Comparison of ENCODE assay signal across 8 cellular contexts in the genomic region with DNA sequence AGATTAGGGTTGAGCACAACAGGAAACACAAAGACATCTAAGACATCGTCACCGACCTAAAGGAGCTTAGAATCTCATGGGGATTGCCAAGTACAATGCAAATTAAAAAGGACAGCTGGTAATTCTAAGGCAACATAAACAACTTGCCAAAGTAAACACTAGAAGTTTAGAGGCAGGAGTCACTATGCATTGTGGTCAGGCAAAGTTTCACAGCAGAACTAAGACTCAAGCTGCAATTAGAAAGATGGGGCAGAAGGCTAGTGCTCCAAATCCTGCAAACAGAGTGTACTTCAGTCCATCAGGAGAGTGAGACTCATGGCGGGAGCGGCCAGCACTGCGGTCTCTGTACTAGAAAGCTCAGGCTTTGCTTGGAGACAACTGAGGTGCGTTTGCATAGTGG. TPM values are rescaled to one million over a fixed set of nuclear protein-coding genes. Genes with fewer than 3 reads are reported as not detected.
A peak's percentile ranks its signal among the peaks of the same experiment; 100 is the strongest.
DNase-seq lines count a peak whose midpoint lies in the region; ATAC-seq and TF ChIP-seq lines count a peak whose summit lies in the region.

No MANE protein-coding gene starts in this region.

- H3K36me3 ChIP-seq in left lung (no peaks in the 10 kb centered on the region), suprapubic skin (no peaks in the 10 kb centered on the region)

- H3K4me1 ChIP-seq in left lung (peaks cover 27 to 93% of the 10 kb centered on the region in 2 donors), suprapubic skin (peaks cover 18% of the 10 kb centered on the region)

- TF ChIP-seq EP300 in suprapubic skin (IDR thresholded peaks at IDR 0.05): no peak

- H3K27me3 Mint-ChIP-seq in WTC11 (ENCODE audit: low read depth): no peaks in the 10 kb centered on the region

- H3K4me3 Mint-ChIP-seq in WTC11: no peak overlapping the region

- 70% methylated on average over 6 of the region's 6 CpGs for WGBS in suprapubic skin

- 0 out of 2 replicates have a peak, but pooled peaks cover 3% of the 10 kb centered on the region for H3K9me3 Mint-ChIP-seq in WTC11

- H3K27ac Mint-ChIP-seq in WTC11: no peak overlapping the region

- H3K27ac ChIP-seq in left lung (peak overlapping the region in 1 of 2 donors; percentile 70), suprapubic skin (no peak overlapping the region)

- H3K4me3 ChIP-seq in left lung (no peak overlapping the region), suprapubic skin (no peak overlapping the region)

- ATAC-seq in GM18858 (IDR thresholded peaks at IDR 0.05; ENCODE audit: unreplicated experiment): peak; percentile 81
- peak; percentile 85 for ATAC-seq in HG02623 (IDR thresholded peaks at IDR 0.05; ENCODE audit: unreplicated experiment)
- peak; percentile 42 for ATAC-seq in left lung
- no peak for ATAC-seq in WTC11

- H3K36me3 Mint-ChIP-seq in WTC11: peaks cover 3% of the 10 kb centered on the region; the same call in 1 of the 2 replicates

- H3K9me3 ChIP-seq in left lung (no peaks in the 10 kb centered on the region), suprapubic skin (no peaks in the 10 kb centered on the region)

- CTCF ChIA-PET in WTC11 (lab: Charles Lee): interaction anchor here (0.7 kb wide), 1 partner anchor 106 kb away, joined by 3 read pairs; no protein-coding TSS in a partner anchor

- TF ChIP-seq POLR2A in suprapubic skin (IDR thresholded peaks at IDR 0.05): no peak

- H3K27me3 ChIP-seq in left lung (no peaks in the 10 kb centered on the region), suprapubic skin (no peaks in the 10 kb centered on the region)

- in situ Hi-C loops in GM13976 (cut with MboI; ENCODE audit: low sequenced_read_pairs, unreplicated experiment): no loop called here

- TF ChIP-seq CTCF in left lung (IDR thresholded peaks at IDR 0.05) (no peak), GM13976 (IDR thresholded peaks at IDR 0.05; ENCODE audit: borderline replicate concordance, control extremely low read depth, extremely low read depth, insufficient read depth, missing control alignments) (no peak), WTC11 (IDR thresholded peaks at IDR 0.05) (no peak), suprapubic skin (IDR thresholded peaks at IDR 0.05) (no peak)

- POLR2A ChIA-PET in WTC11 (lab: Charles Lee): no interaction called here

- intact Hi-C loops in left lung (cut with DNase I): no loop called here

- peaks cover 17% of the 10 kb centered on the region for H3K4me1 Mint-ChIP-seq in WTC11

- DNase-seq in NCI-H345 (lab: John Stamatoyannopoulos, UW) (peak; percentile 52), left lung (no peak), GM13976 (ENCODE audit: low spot score) (no peak), Ammon's horn (ENCODE audit: low spot score) (no peak), WTC11 (ENCODE audit: low spot score) (no peak), suprapubic skin (ENCODE audit: low spot score in 2 of 2) (no peak)

TF ChIP-seq in WTC11, 78 proteins besides CTCF, POLR2A, EP300 and RAD21 (continues in another document):
- TF ChIP-seq, protein P1, sequence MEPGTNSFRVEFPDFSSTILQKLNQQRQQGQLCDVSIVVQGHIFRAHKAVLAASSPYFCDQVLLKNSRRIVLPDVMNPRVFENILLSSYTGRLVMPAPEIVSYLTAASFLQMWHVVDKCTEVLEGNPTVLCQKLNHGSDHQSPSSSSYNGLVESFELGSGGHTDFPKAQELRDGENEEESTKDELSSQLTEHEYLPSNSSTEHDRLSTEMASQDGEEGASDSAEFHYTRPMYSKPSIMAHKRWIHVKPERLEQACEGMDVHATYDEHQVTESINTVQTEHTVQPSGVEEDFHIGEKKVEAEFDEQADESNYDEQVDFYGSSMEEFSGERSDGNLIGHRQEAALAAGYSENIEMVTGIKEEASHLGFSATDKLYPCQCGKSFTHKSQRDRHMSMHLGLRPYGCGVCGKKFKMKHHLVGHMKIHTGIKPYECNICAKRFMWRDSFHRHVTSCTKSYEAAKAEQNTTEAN (CRISPR knock-in tag; IDR thresholded peaks at IDR 0.05): no peak
- TF ChIP-seq TP53 (CRISPR knock-in tag; IDR thresholded peaks at IDR 0.05) (no peak), ZNF138 (CRISPR knock-in tag; conservative IDR thresholded peaks at IDR 0.05) (no peak), ZNF219 (CRISPR knock-in tag; IDR thresholded peaks at IDR 0.05; ENCODE audit: borderline replicate concordance) (no peak), FOXP1 (CRISPR knock-in tag; IDR thresholded peaks at IDR 0.05; ENCODE audit: borderline replicate concordance) (no peak), TCF7 (CRISPR knock-in tag; IDR thresholded peaks at IDR 0.05; ENCODE audit: low read depth) (no peak), ETV6 (CRISPR knock-in tag; IDR thresholded peaks at IDR 0.05) (no peak), ZNF423 (CRISPR knock-in tag; IDR thresholded peaks at IDR 0.05) (no peak), ATF1 (CRISPR knock-in tag; IDR thresholded peaks at IDR 0.05) (no peak), ZNF263 (CRISPR knock-in tag; IDR thresholded peaks at IDR 0.05; ENCODE audit: low read depth) (no peak), SMAD4 (CRISPR knock-in tag; IDR thresholded peaks at IDR 0.05) (no peak)
- TF ChIP-seq, protein P2, sequence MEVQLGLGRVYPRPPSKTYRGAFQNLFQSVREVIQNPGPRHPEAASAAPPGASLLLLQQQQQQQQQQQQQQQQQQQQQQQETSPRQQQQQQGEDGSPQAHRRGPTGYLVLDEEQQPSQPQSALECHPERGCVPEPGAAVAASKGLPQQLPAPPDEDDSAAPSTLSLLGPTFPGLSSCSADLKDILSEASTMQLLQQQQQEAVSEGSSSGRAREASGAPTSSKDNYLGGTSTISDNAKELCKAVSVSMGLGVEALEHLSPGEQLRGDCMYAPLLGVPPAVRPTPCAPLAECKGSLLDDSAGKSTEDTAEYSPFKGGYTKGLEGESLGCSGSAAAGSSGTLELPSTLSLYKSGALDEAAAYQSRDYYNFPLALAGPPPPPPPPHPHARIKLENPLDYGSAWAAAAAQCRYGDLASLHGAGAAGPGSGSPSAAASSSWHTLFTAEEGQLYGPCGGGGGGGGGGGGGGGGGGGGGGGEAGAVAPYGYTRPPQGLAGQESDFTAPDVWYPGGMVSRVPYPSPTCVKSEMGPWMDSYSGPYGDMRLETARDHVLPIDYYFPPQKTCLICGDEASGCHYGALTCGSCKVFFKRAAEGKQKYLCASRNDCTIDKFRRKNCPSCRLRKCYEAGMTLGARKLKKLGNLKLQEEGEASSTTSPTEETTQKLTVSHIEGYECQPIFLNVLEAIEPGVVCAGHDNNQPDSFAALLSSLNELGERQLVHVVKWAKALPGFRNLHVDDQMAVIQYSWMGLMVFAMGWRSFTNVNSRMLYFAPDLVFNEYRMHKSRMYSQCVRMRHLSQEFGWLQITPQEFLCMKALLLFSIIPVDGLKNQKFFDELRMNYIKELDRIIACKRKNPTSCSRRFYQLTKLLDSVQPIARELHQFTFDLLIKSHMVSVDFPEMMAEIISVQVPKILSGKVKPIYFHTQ (CRISPR knock-in tag; IDR thresholded peaks at IDR 0.05): no peak
- TF ChIP-seq, protein P3, sequence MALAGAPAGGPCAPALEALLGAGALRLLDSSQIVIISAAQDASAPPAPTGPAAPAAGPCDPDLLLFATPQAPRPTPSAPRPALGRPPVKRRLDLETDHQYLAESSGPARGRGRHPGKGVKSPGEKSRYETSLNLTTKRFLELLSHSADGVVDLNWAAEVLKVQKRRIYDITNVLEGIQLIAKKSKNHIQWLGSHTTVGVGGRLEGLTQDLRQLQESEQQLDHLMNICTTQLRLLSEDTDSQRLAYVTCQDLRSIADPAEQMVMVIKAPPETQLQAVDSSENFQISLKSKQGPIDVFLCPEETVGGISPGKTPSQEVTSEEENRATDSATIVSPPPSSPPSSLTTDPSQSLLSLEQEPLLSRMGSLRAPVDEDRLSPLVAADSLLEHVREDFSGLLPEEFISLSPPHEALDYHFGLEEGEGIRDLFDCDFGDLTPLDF (CRISPR knock-in tag; IDR thresholded peaks at IDR 0.05): no peak
- TF ChIP-seq, protein P4, sequence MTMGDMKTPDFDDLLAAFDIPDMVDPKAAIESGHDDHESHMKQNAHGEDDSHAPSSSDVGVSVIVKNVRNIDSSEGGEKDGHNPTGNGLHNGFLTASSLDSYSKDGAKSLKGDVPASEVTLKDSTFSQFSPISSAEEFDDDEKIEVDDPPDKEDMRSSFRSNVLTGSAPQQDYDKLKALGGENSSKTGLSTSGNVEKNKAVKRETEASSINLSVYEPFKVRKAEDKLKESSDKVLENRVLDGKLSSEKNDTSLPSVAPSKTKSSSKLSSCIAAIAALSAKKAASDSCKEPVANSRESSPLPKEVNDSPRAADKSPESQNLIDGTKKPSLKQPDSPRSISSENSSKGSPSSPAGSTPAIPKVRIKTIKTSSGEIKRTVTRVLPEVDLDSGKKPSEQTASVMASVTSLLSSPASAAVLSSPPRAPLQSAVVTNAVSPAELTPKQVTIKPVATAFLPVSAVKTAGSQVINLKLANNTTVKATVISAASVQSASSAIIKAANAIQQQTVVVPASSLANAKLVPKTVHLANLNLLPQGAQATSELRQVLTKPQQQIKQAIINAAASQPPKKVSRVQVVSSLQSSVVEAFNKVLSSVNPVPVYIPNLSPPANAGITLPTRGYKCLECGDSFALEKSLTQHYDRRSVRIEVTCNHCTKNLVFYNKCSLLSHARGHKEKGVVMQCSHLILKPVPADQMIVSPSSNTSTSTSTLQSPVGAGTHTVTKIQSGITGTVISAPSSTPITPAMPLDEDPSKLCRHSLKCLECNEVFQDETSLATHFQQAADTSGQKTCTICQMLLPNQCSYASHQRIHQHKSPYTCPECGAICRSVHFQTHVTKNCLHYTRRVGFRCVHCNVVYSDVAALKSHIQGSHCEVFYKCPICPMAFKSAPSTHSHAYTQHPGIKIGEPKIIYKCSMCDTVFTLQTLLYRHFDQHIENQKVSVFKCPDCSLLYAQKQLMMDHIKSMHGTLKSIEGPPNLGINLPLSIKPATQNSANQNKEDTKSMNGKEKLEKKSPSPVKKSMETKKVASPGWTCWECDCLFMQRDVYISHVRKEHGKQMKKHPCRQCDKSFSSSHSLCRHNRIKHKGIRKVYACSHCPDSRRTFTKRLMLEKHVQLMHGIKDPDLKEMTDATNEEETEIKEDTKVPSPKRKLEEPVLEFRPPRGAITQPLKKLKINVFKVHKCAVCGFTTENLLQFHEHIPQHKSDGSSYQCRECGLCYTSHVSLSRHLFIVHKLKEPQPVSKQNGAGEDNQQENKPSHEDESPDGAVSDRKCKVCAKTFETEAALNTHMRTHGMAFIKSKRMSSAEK (CRISPR knock-in tag; IDR thresholded peaks at IDR 0.05; ENCODE audit: borderline replicate concordance): no peak

RNA-seq across cellular contexts. Expression of a gene that starts 52.7 kb away (rescaled TPM):
- total RNA-seq in left lung (10 to 100 TPM; 42.8 to 61.8 TPM), WTC11 (2021) (20.8 to 25.3 TPM (median 21.3 TPM) in 3 replicates), suprapubic skin (10 to 100 TPM; 13.6 to 21.8 (median 18.2) TPM)
